Comparison of ENCODE assay signal across 8 cellular contexts in the genomic region with DNA sequence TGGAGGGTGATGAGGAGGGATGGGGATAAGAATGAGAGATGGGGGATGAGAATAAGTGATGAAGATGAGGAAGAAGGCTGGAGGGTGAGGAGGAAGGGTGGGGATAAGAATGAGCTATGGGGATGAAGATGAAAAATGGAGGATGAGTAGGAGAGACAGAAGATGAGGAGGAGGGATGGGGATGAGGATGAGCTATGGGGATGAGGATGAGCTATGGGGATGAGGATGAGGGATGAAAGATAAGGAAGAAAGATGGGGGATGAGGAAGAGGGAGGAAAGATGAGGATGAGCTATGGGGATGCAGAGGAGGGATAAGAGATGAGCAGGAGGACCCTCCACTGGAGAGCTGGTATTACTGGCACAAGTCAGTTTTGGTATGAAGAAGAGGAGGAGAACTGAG.
"Had no signal": no experiment of that assay in that cellular context is flagged by ENCODE, and none has a peak within 500 bp of the region (broad histone marks: within the 10 kb centered on the region; RNA-seq: fewer than 3 reads in every experiment).

No MANE protein-coding gene starts in this region.

- DNase-seq: GDM1, GF-D8 had no signal

- H3K4me3 ChIP-seq: GM12878 had no signal

- ATAC-seq: GM12878 had no signal

- FAIRE-seq: G401.6, GM12878, GM12891, GM12892, GM18507, GM19239 had no signal
